In the genomic region with DNA sequence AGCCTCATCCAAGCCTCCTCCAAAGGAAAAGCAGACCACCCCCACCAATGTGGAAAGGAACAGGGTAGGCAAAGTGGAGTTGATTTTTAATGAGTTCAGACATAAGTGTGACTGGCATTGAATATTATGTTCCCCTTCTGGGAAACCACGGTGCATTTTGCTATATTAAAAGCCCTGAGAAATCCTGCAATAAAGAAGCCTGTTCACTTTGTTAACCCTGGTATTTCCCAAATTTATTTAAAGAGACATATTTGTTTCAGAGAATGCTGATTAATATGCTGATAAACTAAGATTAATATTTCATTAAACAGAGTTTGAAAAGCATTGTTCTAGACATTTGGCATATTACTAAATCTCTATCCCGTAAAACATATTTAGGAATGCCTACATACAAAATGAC, we compare ENCODE assay signal across 9 cellular contexts.
"Had no signal": no experiment of that assay in that cellular context is flagged by ENCODE, and none has a peak within 500 bp of the region (broad histone marks: within the 10 kb centered on the region; RNA-seq: fewer than 3 reads in every experiment).

No MANE protein-coding gene starts in this region.

- H3K36me3 ChIP-seq: HAP-1 had no signal

- H2AFZ ChIP-seq: GM23248, GM23338 had no signal

- DNase-seq: GM23248, GOT3, H7, H9, HCEC 1CT, HFFc6 had no signal

- H3K4me3 ChIP-seq: GM23248, GM23338, HAP-1 had no signal

- H3K27ac ChIP-seq: GM23248 had no signal

- H3K9me3 ChIP-seq: HAP-1 had no signal

- ATAC-seq: GM23338, HCT116 had no signal

- H3K4me1 ChIP-seq: HAP-1 had no signal

- H3K9ac ChIP-seq: GM23248 had no signal

- H3K4me2 ChIP-seq: GM23338 had no signal
